In genomic region chr14:91466192-91466591, GRCh38 we compare ENCODE assay signal across 1 cellular context.
A peak's percentile ranks its signal among the peaks of the same experiment; 100 is the strongest.
TF ChIP-seq lines count a peak whose summit lies in the region.

No MANE protein-coding gene starts in this region.

TF ChIP-seq in HEK293, 187 proteins besides CTCF, POLR2A, EP300 and RAD21 (continued from another document):
- peak; percentile 58 for TF ChIP-seq PRDM6 (tag by site-specific recombination; IDR thresholded peaks at IDR 0.05)
- TF ChIP-seq SCRT1 (tag by site-specific recombination; IDR thresholded peaks at IDR 0.05; ENCODE audit: borderline replicate concordance) = no peak
